7 cellular contexts compared by ENCODE assay signal in the genomic region with DNA sequence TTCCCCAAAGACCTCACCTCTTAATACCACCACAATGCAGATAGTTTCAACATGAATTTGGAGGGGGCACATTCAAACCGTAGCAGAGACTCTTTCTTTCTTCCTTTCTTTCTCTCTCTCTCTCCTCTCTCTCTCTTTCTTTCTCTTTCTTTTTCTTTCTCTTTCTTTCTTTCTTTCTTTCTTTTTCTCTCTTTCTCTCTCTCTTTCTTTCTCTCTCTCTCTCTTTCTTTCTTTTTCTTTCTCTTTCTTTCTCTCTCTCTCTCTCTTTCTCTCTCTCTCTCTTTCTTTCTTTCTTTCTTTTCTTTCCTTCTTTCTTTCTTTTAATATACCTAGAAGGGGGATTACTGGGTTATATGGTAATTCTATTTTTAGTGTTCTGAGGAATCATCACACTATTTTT. TPM values are rescaled to one million over a fixed set of nuclear protein-coding genes. Genes with fewer than 3 reads are reported as not detected.
"Had no signal": no experiment of that assay in that cellular context is flagged by ENCODE, and none has a peak within 500 bp of the region (broad histone marks: within the 10 kb centered on the region; RNA-seq: fewer than 3 reads in every experiment).

No MANE protein-coding gene starts in this region.

RNA-seq across cellular contexts. Expression of a gene that starts 11.2 kb away (rescaled TPM):
- total RNA-seq: fibroblast of lung, frontal cortex, glomerular endothelial cell, lung microvascular endothelial cell, occipital lobe, progenitor cell of endocrine pancreas, temporal lobe had no signal
- polyA plus RNA-seq: fibroblast of lung had no signal
